Comparison of ENCODE assay signal across 8 cellular contexts in genomic region chrX:138128025-138128671, GRCh38.
DNase-seq lines count a peak whose midpoint lies in the region; ATAC-seq and TF ChIP-seq lines count a peak whose summit lies in the region.

No MANE protein-coding gene starts in this region.

- H2AFZ ChIP-seq in OCI-LY7 (ENCODE audit: low read length): no peak overlapping the region
- no peak overlapping the region for H2AFZ ChIP-seq in parathyroid adenoma

- H3K9me2 ChIP-seq in OCI-LY7 (ENCODE audit: insufficient read depth, low read length): no peaks in the 10 kb centered on the region

- H3K9ac ChIP-seq in parathyroid adenoma: no peak overlapping the region

- no peak for TF ChIP-seq POLR2A in erythroblast (IDR thresholded peaks at IDR 0.05; ENCODE audit: low read length)

- DNase-seq in SIG-M5 treated with dmso at 0.1 percent for 504 hours (lab: John Stamatoyannopoulos, UW; ENCODE audit: unreplicated experiment) (peak; percentile 26), SIG-M5 (lab: John Stamatoyannopoulos, UW) (no peak), OCI-LY7 (ENCODE audit: low spot score) (peak; percentile 24), erythroblast (lab: John Stamatoyannopoulos, UW) (peak; percentile 4 to 25), ecto neural progenitor cell (ENCODE audit: low spot score) (no peak)

- no TSS peak for BruUV-seq in OCI-LY7 (replicated peaks; lab: Mats Ljungman, UMichigan)

- H3K36me3 ChIP-seq in OCI-LY7 (ENCODE audit: insufficient read depth, low read length) (no peaks in the 10 kb centered on the region), parathyroid adenoma (ENCODE audit: control insufficient read depth, insufficient read depth, low read length) (no peaks in the 10 kb centered on the region)

- H3K4me2 ChIP-seq in OCI-LY7 (ENCODE audit: low read length): no peak overlapping the region
- H3K4me2 ChIP-seq in parathyroid adenoma (ENCODE audit: low read length): no peak overlapping the region

- peak; percentile 91 for ATAC-seq in GM19372 (IDR thresholded peaks at IDR 0.05; ENCODE audit: low read depth, unreplicated experiment)
- peak; percentile 80 for ATAC-seq in HG03175 (IDR thresholded peaks at IDR 0.05; ENCODE audit: unreplicated experiment)

- H3K27ac ChIP-seq in OCI-LY7 (ENCODE audit: low read depth, low read length, poor library complexity, severe bottlenecking): no peak overlapping the region
- no peak overlapping the region for H3K27ac ChIP-seq in parathyroid adenoma

- TF ChIP-seq CTCF in OCI-LY7 (conservative IDR thresholded peaks at IDR 0.05; ENCODE audit: low read length) (peak; percentile 72), parathyroid adenoma (IDR thresholded peaks at IDR 0.05) (peak; percentile 10)

- intact Hi-C loops in OCI-LY7 (cut with micrococcal nuclease; ENCODE audit: unreplicated experiment): loop anchor here (2.0 kb wide), 1 partner anchor 617 kb away; no protein-coding TSS in a partner anchor

- H3K4me3 ChIP-seq in OCI-LY7 (ENCODE audit: low read depth, low read length, poor library complexity, severe bottlenecking): no peak overlapping the region
- H3K4me3 ChIP-seq in parathyroid adenoma (ENCODE audit: low read depth, low read length): no peak overlapping the region

- H3K4me1 ChIP-seq in OCI-LY7 (ENCODE audit: insufficient read depth, low read length, poor library complexity, severe bottlenecking) (no peaks in the 10 kb centered on the region), parathyroid adenoma (no peaks in the 10 kb centered on the region)

- H3K79me2 ChIP-seq in OCI-LY7 (ENCODE audit: insufficient read depth, low read depth, low read length) (no peaks in the 10 kb centered on the region), parathyroid adenoma (no peaks in the 10 kb centered on the region)

- no peaks in the 10 kb centered on the region for H3K27me3 ChIP-seq in parathyroid adenoma (ENCODE audit: control insufficient read depth, insufficient read depth, low read length)

- H3K9me3 ChIP-seq in OCI-LY7 (ENCODE audit: low read length) (no peaks in the 10 kb centered on the region), parathyroid adenoma (ENCODE audit: control insufficient read depth, low read length) (no peaks in the 10 kb centered on the region)

- CTCF ChIA-PET in OCI-LY7 (lab: Charles Lee; ENCODE audit: unreplicated experiment): no interaction called here

- POLR2A ChIA-PET in OCI-LY7 (lab: Charles Lee): no interaction called here

- no peaks in the 10 kb centered on the region for H4K20me1 ChIP-seq in OCI-LY7 (ENCODE audit: insufficient read depth, low read length)

Comparison
In these comparisons a context has a peak if more than half of its experiments do, and no peak if none do; other contexts are left out.
1. DNase-seq: peak in SIG-M5 treated with dmso at 0.1 percent for 504 hours (single experiment), OCI-LY7 (single experiment) and erythroblast (2 of 2); none in SIG-M5 (single experiment) and ecto neural progenitor cell (single experiment).